ENCODE assay signal across 2 cellular contexts in genomic region chr17:39662551-39663339, GRCh38.
TF ChIP-seq lines count a peak whose summit lies in the region.

No MANE protein-coding gene starts in this region.

TF ChIP-seq in A549, 52 proteins besides CTCF, POLR2A, EP300 and RAD21:
- no peak for TF ChIP-seq CHD4 (IDR thresholded peaks at IDR 0.05; ENCODE audit: borderline replicate concordance)
- TF ChIP-seq SREBF2 (IDR thresholded peaks at IDR 0.05) = no peak
- TF ChIP-seq, protein P1, sequence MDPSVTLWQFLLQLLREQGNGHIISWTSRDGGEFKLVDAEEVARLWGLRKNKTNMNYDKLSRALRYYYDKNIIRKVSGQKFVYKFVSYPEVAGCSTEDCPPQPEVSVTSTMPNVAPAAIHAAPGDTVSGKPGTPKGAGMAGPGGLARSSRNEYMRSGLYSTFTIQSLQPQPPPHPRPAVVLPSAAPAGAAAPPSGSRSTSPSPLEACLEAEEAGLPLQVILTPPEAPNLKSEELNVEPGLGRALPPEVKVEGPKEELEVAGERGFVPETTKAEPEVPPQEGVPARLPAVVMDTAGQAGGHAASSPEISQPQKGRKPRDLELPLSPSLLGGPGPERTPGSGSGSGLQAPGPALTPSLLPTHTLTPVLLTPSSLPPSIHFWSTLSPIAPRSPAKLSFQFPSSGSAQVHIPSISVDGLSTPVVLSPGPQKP (IDR thresholded peaks at IDR 0.05; ENCODE audit: low read depth, low read length) = no peak
- no peak for TF ChIP-seq ZNF302 (CRISPR knock-in tag; IDR thresholded peaks at IDR 0.05)
- no peak for TF ChIP-seq USF2 (IDR thresholded peaks at IDR 0.05)
- TF ChIP-seq NFE2L2 (conservative IDR thresholded peaks at IDR 0.05; ENCODE audit: low read length) = no peak
- no peak for TF ChIP-seq CBX8 (IDR thresholded peaks at IDR 0.05)
- no peak for TF ChIP-seq HEYL (CRISPR knock-in tag; IDR thresholded peaks at IDR 0.05)
- no peak for TF ChIP-seq CHD2 (IDR thresholded peaks at IDR 0.05; ENCODE audit: low read length, partially characterized antibody)

TF ChIP-seq in H1, 55 proteins besides CTCF, POLR2A, EP300 and RAD21:
- TF ChIP-seq TCF12 (IDR thresholded peaks at IDR 0.05; ENCODE audit: low read depth, low read length) (peak; percentile 92; the same call in 1 of the 2 replicates), PHF8 (conservative IDR thresholded peaks at IDR 0.05; ENCODE audit: low read depth, low read length) (no peak), RBBP5 (IDR thresholded peaks at IDR 0.05; ENCODE audit: borderline replicate concordance, low read depth, low read length) (no peak), SP4 (IDR thresholded peaks at IDR 0.05; ENCODE audit: low read length) (no peak), E2F6 (IDR thresholded peaks at IDR 0.05) (no peak), BCL11A (IDR thresholded peaks at IDR 0.05; ENCODE audit: low read depth in 2 of 2, low read length in 2 of 2) (no peak)
- TF ChIP-seq, protein P2, sequence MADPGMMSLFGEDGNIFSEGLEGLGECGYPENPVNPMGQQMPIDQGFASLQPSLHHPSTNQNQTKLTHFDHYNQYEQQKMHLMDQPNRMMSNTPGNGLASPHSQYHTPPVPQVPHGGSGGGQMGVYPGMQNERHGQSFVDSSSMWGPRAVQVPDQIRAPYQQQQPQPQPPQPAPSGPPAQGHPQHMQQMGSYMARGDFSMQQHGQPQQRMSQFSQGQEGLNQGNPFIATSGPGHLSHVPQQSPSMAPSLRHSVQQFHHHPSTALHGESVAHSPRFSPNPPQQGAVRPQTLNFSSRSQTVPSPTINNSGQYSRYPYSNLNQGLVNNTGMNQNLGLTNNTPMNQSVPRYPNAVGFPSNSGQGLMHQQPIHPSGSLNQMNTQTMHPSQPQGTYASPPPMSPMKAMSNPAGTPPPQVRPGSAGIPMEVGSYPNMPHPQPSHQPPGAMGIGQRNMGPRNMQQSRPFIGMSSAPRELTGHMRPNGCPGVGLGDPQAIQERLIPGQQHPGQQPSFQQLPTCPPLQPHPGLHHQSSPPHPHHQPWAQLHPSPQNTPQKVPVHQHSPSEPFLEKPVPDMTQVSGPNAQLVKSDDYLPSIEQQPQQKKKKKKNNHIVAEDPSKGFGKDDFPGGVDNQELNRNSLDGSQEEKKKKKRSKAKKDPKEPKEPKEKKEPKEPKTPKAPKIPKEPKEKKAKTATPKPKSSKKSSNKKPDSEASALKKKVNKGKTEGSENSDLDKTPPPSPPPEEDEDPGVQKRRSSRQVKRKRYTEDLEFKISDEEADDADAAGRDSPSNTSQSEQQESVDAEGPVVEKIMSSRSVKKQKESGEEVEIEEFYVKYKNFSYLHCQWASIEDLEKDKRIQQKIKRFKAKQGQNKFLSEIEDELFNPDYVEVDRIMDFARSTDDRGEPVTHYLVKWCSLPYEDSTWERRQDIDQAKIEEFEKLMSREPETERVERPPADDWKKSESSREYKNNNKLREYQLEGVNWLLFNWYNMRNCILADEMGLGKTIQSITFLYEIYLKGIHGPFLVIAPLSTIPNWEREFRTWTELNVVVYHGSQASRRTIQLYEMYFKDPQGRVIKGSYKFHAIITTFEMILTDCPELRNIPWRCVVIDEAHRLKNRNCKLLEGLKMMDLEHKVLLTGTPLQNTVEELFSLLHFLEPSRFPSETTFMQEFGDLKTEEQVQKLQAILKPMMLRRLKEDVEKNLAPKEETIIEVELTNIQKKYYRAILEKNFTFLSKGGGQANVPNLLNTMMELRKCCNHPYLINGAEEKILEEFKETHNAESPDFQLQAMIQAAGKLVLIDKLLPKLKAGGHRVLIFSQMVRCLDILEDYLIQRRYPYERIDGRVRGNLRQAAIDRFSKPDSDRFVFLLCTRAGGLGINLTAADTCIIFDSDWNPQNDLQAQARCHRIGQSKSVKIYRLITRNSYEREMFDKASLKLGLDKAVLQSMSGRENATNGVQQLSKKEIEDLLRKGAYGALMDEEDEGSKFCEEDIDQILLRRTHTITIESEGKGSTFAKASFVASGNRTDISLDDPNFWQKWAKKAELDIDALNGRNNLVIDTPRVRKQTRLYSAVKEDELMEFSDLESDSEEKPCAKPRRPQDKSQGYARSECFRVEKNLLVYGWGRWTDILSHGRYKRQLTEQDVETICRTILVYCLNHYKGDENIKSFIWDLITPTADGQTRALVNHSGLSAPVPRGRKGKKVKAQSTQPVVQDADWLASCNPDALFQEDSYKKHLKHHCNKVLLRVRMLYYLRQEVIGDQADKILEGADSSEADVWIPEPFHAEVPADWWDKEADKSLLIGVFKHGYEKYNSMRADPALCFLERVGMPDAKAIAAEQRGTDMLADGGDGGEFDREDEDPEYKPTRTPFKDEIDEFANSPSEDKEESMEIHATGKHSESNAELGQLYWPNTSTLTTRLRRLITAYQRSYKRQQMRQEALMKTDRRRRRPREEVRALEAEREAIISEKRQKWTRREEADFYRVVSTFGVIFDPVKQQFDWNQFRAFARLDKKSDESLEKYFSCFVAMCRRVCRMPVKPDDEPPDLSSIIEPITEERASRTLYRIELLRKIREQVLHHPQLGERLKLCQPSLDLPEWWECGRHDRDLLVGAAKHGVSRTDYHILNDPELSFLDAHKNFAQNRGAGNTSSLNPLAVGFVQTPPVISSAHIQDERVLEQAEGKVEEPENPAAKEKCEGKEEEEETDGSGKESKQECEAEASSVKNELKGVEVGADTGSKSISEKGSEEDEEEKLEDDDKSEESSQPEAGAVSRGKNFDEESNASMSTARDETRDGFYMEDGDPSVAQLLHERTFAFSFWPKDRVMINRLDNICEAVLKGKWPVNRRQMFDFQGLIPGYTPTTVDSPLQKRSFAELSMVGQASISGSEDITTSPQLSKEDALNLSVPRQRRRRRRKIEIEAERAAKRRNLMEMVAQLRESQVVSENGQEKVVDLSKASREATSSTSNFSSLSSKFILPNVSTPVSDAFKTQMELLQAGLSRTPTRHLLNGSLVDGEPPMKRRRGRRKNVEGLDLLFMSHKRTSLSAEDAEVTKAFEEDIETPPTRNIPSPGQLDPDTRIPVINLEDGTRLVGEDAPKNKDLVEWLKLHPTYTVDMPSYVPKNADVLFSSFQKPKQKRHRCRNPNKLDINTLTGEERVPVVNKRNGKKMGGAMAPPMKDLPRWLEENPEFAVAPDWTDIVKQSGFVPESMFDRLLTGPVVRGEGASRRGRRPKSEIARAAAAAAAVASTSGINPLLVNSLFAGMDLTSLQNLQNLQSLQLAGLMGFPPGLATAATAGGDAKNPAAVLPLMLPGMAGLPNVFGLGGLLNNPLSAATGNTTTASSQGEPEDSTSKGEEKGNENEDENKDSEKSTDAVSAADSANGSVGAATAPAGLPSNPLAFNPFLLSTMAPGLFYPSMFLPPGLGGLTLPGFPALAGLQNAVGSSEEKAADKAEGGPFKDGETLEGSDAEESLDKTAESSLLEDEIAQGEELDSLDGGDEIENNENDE (IDR thresholded peaks at IDR 0.05; ENCODE audit: insufficient replicate concordance, low read length) = no peak
